ENCODE assay signal across 8 cellular contexts in genomic region chr2:218659988-218660358, GRCh38. TPM values are rescaled to one million over a fixed set of nuclear protein-coding genes. Genes with fewer than 3 reads are reported as not detected.
DNase-seq lines count a peak whose midpoint lies in the region; ATAC-seq and TF ChIP-seq lines count a peak whose summit lies in the region.

No MANE protein-coding gene starts in this region.

- ATAC-seq in naive B cell (ENCODE audit: low read depth in 2 of 2): no peak

- intact Hi-C loops in colonic mucosa (cut with DNase I): no loop called here

- peaks cover 6% of the 10 kb centered on the region; the same call in 1 of the 2 replicates for H3K36me3 ChIP-seq in KMS-11 (ENCODE audit: insufficient read depth)
- H3K36me3 ChIP-seq in colonic mucosa: no peaks in the 10 kb centered on the region

- no peak for DNase-seq in AG09309 (ENCODE audit: low read depth)
- DNase-seq in colonic mucosa: no peak
- no peak for DNase-seq in naive B cell
- no peak for DNase-seq in stimulated activated CD8-positive, alpha-beta memory T cell treated with anti-CD3 and anti-CD28 coated beads, Interleukin-4, amount 100 ng/mL, for 48 hours
- DNase-seq in NCI-H82 (lab: John Stamatoyannopoulos, UW): no peak
- no peak for DNase-seq in GM19240 (ENCODE audit: insufficient read length, low spot score)
- no peak for DNase-seq in NCI-H146 treated with DMSO at 0.1 percent for 48 hours (lab: John Stamatoyannopoulos, UW; ENCODE audit: unreplicated experiment)

- peak overlapping the region; percentile 91 for H2AFZ ChIP-seq in KMS-11 (ENCODE audit: low read depth)

- H3K27ac ChIP-seq in KMS-11 (peak overlapping the region; percentile 14; the same call in 1 of the 2 replicates), colonic mucosa (peak overlapping the region; percentile 81)

- H3K9ac ChIP-seq in KMS-11 (peak overlapping the region; percentile 88), colonic mucosa (ENCODE audit: low read depth in 2 of 2, low read length in 2 of 2) (peak overlapping the region; percentile 82 to 84)

- H3K27ac Mint-ChIP-seq in naive B cell: peak overlapping the region in 5 of 6 donors; percentile 73 to 97 (median 90)

- H3K4me3 ChIP-seq in AG09309 (ENCODE audit: control insufficient read depth, low read depth, low read length) (peak overlapping the region; percentile 89), KMS-11 (IDR thresholded peaks at IDR 0.05; ENCODE audit: insufficient read depth, low read depth, low read length) (no peak overlapping the region), colonic mucosa (peak overlapping the region; percentile 98)

- H4K20me1 ChIP-seq in KMS-11 (ENCODE audit: insufficient read depth): no peaks in the 10 kb centered on the region

- H3K27me3 ChIP-seq in KMS-11 (ENCODE audit: insufficient read depth, low read depth) (no peaks in the 10 kb centered on the region), colonic mucosa (no peaks in the 10 kb centered on the region)

- H3K79me2 ChIP-seq in KMS-11 (ENCODE audit: insufficient read depth, low read depth): peaks cover 23% of the 10 kb centered on the region

- peak overlapping the region; percentile 75 for H3K4me2 ChIP-seq in KMS-11

- H3K9me3 Mint-ChIP-seq in naive B cell: no peaks in the 10 kb centered on the region

- peak overlapping the region; percentile 89 to 98 (median 98) for H3K4me3 Mint-ChIP-seq in naive B cell

- no peaks in the 10 kb centered on the region for H3K27me3 Mint-ChIP-seq in naive B cell

- peaks cover 11 to 20% of the 10 kb centered on the region in 2 donors for H3K36me3 Mint-ChIP-seq in naive B cell

- TF ChIP-seq CTCF in AG09309 (IDR thresholded peaks at IDR 0.05; ENCODE audit: control insufficient read depth, insufficient read depth, low read depth, low read length, missing control alignments): no peak
- TF ChIP-seq CTCF in KMS-11 (conservative IDR thresholded peaks at IDR 0.05; ENCODE audit: low read depth, low read length): no peak
- TF ChIP-seq CTCF in colonic mucosa (IDR thresholded peaks at IDR 0.05): no peak

- peaks cover 35 to 37% (median 36%) of the 10 kb centered on the region in 3 donors for H3K4me1 Mint-ChIP-seq in naive B cell

- H3K4me1 ChIP-seq in KMS-11 (ENCODE audit: low read depth, poor library complexity, severe bottlenecking) (peaks cover 21% of the 10 kb centered on the region), colonic mucosa (peaks cover 8% of the 10 kb centered on the region)

- H3K9me3 ChIP-seq in colonic mucosa: no peaks in the 10 kb centered on the region

RNA-seq across cellular contexts. Expression of gene BCS1L, which starts 0.5 kb away (rescaled TPM):
- 10 to 100 TPM; 21.7 to 63.7 TPM for total RNA-seq in colonic mucosa
- polyA plus RNA-seq in naive B cell (ENCODE audit: low read depth in 6 of 6): 10 to 100 TPM; 16.8 to 30.2 (median 23.0) TPM

RNA-seq across cellular contexts. Expression of gene ZNF142, which starts 0.6 kb away (rescaled TPM):
- total RNA-seq in colonic mucosa: 10 to 100 TPM; 14.8 to 25.3 TPM
- 10 to 100 TPM in 1 of 6 donors, 1 to 10 TPM in 4, not detected in 1; 4.8 to 24.9 (median 5.9) TPM for polyA plus RNA-seq in naive B cell (ENCODE audit: low read depth in 6 of 6)

RNA-seq across cellular contexts. Expression of gene RNF25, which starts 11.8 kb away (rescaled TPM):
- total RNA-seq in colonic mucosa: 10 to 100 TPM; 12.6 to 20.7 TPM
- 10 to 100 TPM; 16.9 to 30.6 (median 20.0) TPM for polyA plus RNA-seq in naive B cell (ENCODE audit: low read depth in 6 of 6)

RNA-seq across cellular contexts. Expression of gene STK36, which starts 11.9 kb away (rescaled TPM):
- 10 to 100 TPM; 17.8 to 36.7 TPM for total RNA-seq in colonic mucosa
- polyA plus RNA-seq in naive B cell (ENCODE audit: low read depth in 6 of 6): 1 to 10 TPM; 2.0 to 5.9 (median 3.3) TPM

RNA-seq across cellular contexts. Expression of gene TTLL4, which starts 50.7 kb away (rescaled TPM):
- 10 to 100 TPM; 27.5 to 36.7 TPM for total RNA-seq in colonic mucosa
- polyA plus RNA-seq in naive B cell (ENCODE audit: low read depth in 6 of 6): 1 to 10 TPM in 5 of 6 donors, not detected in 1; 3.4 to 9.3 (median 6.0) TPM
